Comparison of ENCODE assay signal across 17 cellular contexts in genomic region chr18:29873211-29873610, GRCh38.
"Had no signal": no experiment of that assay in that cellular context is flagged by ENCODE, and none has a peak within 500 bp of the region (broad histone marks: within the 10 kb centered on the region; RNA-seq: fewer than 3 reads in every experiment).

No MANE protein-coding gene starts in this region.

- ATAC-seq: foreskin keratinocyte, gastroesophageal sphincter, left cardiac atrium, left lung, left ventricle myocardium superior had no signal

- H3K36me3 ChIP-seq: esophagus muscularis mucosa, gastroesophageal sphincter, left lung, lower lobe of right lung had no signal

- H3K27ac ChIP-seq: coronary artery, dorsolateral prefrontal cortex, esophagus muscularis mucosa, foreskin keratinocyte, gastroesophageal sphincter, hepatocyte, left lung, lower lobe of right lung had no signal

- H3K9me3 ChIP-seq: gastroesophageal sphincter, left lung, lower lobe of right lung had no signal

- H3K4me3 ChIP-seq: coronary artery, dorsolateral prefrontal cortex, esophagus muscularis mucosa, gastroesophageal sphincter, hepatocyte, left lung, lower lobe of right lung had no signal

- H3K4me2 ChIP-seq: hepatocyte had no signal

- DNase-seq: dermis blood vessel endothelial cell; dorsolateral prefrontal cortex; effector CD4-positive, alpha-beta T cell; effector memory CD4-positive, alpha-beta T cell; foreskin keratinocyte; hypothalamus; immature natural killer cell; left cardiac atrium; left lung; left ventricle myocardium superior; lower lobe of right lung; mesenchymal stem cell; midbrain had no signal

- H2AFZ ChIP-seq: hepatocyte had no signal

- H3K79me2 ChIP-seq: hepatocyte had no signal

- H3K27me3 ChIP-seq: dorsolateral prefrontal cortex, esophagus muscularis mucosa, foreskin keratinocyte, gastroesophageal sphincter, hepatocyte, left lung had no signal

- H3K4me1 ChIP-seq: esophagus muscularis mucosa, foreskin keratinocyte, gastroesophageal sphincter, left lung, lower lobe of right lung had no signal
